In the genomic region with DNA sequence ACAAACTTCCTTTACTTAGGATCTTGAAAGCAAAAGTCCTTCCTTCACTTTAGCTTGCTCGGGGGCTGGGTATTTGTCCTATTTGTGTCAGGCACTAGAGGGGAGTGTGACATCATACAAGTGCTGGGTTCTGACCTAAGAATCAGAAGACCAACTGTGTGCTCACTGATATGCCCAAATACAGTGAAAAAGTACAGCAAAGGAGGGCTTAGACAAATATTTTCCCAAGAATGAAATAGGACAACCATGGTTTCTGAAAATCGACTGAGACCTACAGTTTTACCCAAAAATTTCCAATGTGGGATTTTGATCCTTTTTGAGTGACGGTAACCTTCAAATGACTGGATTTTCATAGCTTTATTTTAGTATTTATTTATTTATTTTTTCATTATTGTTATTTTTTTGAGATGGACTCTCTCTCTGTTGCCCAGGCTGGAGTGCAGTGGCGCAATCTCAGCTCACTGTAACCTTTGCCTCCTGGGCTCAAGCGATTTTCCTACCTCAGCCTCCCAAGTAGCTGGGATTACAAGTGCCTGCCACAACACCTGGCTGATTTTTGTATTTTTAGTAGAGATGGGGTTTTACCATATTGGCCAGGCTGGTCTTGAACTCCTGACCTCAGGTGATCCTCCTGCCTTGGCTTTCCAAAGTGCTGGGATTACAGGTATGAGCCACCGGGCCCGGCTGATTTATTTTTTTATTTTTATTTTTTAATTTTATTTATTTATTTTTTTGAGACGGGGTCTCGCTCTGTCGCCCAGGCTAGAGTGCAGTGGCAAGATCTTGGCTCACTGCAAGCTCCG, we compare ENCODE assay signal across 8 cellular contexts. TPM values are rescaled to one million over a fixed set of nuclear protein-coding genes. Genes with fewer than 3 reads are reported as not detected.
DNase-seq lines count a peak whose midpoint lies in the region; ATAC-seq and TF ChIP-seq lines count a peak whose summit lies in the region.
"Not testable (repeated sequence)": the region's sequence is repeated elsewhere in the genome, so short reads cannot be mapped to it uniquely, and the experiment has no call there.

No MANE protein-coding gene starts in this region.

- H3K9ac ChIP-seq in KMS-11: not testable (repeated sequence)

- H4K20me1 ChIP-seq in KMS-11 (ENCODE audit: insufficient read depth): not testable (repeated sequence)

- intact Hi-C loops in right cardiac atrium (cut with DNase I): not testable (repeated sequence)

- not testable (repeated sequence) for H3K36me3 ChIP-seq in KMS-11 (ENCODE audit: insufficient read depth); RWPE2 (ENCODE audit: low read depth)

- not testable (repeated sequence) for H2AFZ ChIP-seq in KMS-11 (ENCODE audit: low read depth)

- not testable (repeated sequence) for H3K4me2 ChIP-seq in KMS-11

- peaks cover 40% of the 10 kb centered on the region for H3K4me1 Mint-ChIP-seq in activated naive CD8-positive, alpha-beta T cell treated with anti-CD3 and anti-CD28 coated beads for 36 hours

- H3K27ac ChIP-seq in KMS-11; RWPE2 (ENCODE audit: poor library complexity, severe bottlenecking); right cardiac atrium (ENCODE audit: low read length): not testable (repeated sequence)

- H3K36me3 Mint-ChIP-seq in activated naive CD8-positive, alpha-beta T cell treated with anti-CD3 and anti-CD28 coated beads for 36 hours: not testable (repeated sequence)

- H3K27me3 Mint-ChIP-seq in activated naive CD8-positive, alpha-beta T cell treated with anti-CD3 and anti-CD28 coated beads for 36 hours: not testable (repeated sequence)

- not testable (repeated sequence) for H3K27me3 ChIP-seq in KMS-11 (ENCODE audit: insufficient read depth, low read depth); RWPE2 (ENCODE audit: insufficient read depth, poor library complexity, severe bottlenecking); right cardiac atrium (ENCODE audit: control insufficient read depth, insufficient read depth)

- peak; percentile 3 for DNase-seq in COR-L47 (lab: John Stamatoyannopoulos, UW)
- not testable (repeated sequence) for DNase-seq in RWPE2 (ENCODE audit: low spot score); right cardiac atrium; retinal pigment epithelial cell (ENCODE audit: low read depth)
- DNase-seq in activated naive CD8-positive, alpha-beta T cell treated with anti-CD3 and anti-CD28 coated beads for 36 hours: peak; percentile 20

- H3K9me3 Mint-ChIP-seq in activated naive CD8-positive, alpha-beta T cell treated with anti-CD3 and anti-CD28 coated beads for 36 hours: not testable (repeated sequence)

- H3K79me2 ChIP-seq in KMS-11 (ENCODE audit: insufficient read depth, low read depth): not testable (repeated sequence)

- ATAC-seq in GM19025 (IDR thresholded peaks at IDR 0.05; ENCODE audit: low read depth, unreplicated experiment): peak; percentile 67
- peak; percentile 71 for ATAC-seq in HG02642 (IDR thresholded peaks at IDR 0.05; ENCODE audit: poor library complexity, unreplicated experiment)
- ATAC-seq in RWPE2 (ENCODE audit: low read depth): peak; percentile 73
- ATAC-seq in right cardiac atrium: peak; percentile 50 to 66

- H3K4me1 ChIP-seq in KMS-11 (ENCODE audit: low read depth, poor library complexity, severe bottlenecking); right cardiac atrium (ENCODE audit: control insufficient read depth, insufficient read depth, low read length): not testable (repeated sequence)
- peaks cover 21% of the 10 kb centered on the region for H3K4me1 ChIP-seq in RWPE2 (ENCODE audit: insufficient read depth, poor library complexity, severe bottlenecking)

- H3K4me3 ChIP-seq in KMS-11 (IDR thresholded peaks at IDR 0.05; ENCODE audit: insufficient read depth, low read depth, low read length); RWPE2 (ENCODE audit: severe bottlenecking); right cardiac atrium (ENCODE audit: low read length); retinal pigment epithelial cell (ENCODE audit: low read length): not testable (repeated sequence)

- H3K27ac Mint-ChIP-seq in activated naive CD8-positive, alpha-beta T cell treated with anti-CD3 and anti-CD28 coated beads for 36 hours: peak overlapping the region; percentile 1

- 88% methylated on average over 11 of the region's 11 CpGs for WGBS in right cardiac atrium

- not testable (repeated sequence) for H3K4me3 Mint-ChIP-seq in activated naive CD8-positive, alpha-beta T cell treated with anti-CD3 and anti-CD28 coated beads for 36 hours

- TF ChIP-seq CTCF in KMS-11 (conservative IDR thresholded peaks at IDR 0.05; ENCODE audit: low read depth, low read length): 0 out of 2 replicates have a peak, but pooled peaks have one; percentile 26
- peak; percentile 56 for TF ChIP-seq CTCF in RWPE2 (IDR thresholded peaks at IDR 0.05; ENCODE audit: poor library complexity, severe bottlenecking)
- peak; percentile 31 for TF ChIP-seq CTCF in retinal pigment epithelial cell (conservative IDR thresholded peaks at IDR 0.05; ENCODE audit: low read depth, low read length)

- H3K9me3 ChIP-seq in RWPE2 (ENCODE audit: severe bottlenecking); right cardiac atrium (ENCODE audit: control insufficient read depth, low read length): not testable (repeated sequence)

RNA-seq across cellular contexts. Expression of a gene that starts 1.8 kb away (rescaled TPM):
- total RNA-seq in activated naive CD8-positive, alpha-beta T cell treated with anti-CD3 and anti-CD28 coated beads for 36 hours: 10 to 100 TPM; 19.1 to 19.5 TPM
- total RNA-seq in right cardiac atrium: 10 to 100 TPM; 17.7 to 32.7 (median 24.5) TPM
- polyA plus RNA-seq in right cardiac atrium: 21.8 TPM

RNA-seq across cellular contexts. Expression of a gene that starts 56.9 kb away (rescaled TPM):
- total RNA-seq in activated naive CD8-positive, alpha-beta T cell treated with anti-CD3 and anti-CD28 coated beads for 36 hours: 100 to 1,000 TPM; 108 to 111 TPM
- 10 to 100 TPM; 25.2 to 32.5 (median 29.6) TPM for total RNA-seq in right cardiac atrium
- 22.4 TPM for polyA plus RNA-seq in right cardiac atrium
